Comparison of ENCODE assay signal across 8 cellular contexts in genomic region chr6:73516712-73517489, GRCh38. TPM values are rescaled to one million over a fixed set of nuclear protein-coding genes. Genes with fewer than 3 reads are reported as not detected.
DNase-seq lines count a peak whose midpoint lies in the region; ATAC-seq and TF ChIP-seq lines count a peak whose summit lies in the region.

No MANE protein-coding gene starts in this region.

- H2AFZ ChIP-seq in KMS-11 (ENCODE audit: low read depth) = no peak overlapping the region

- H3K27ac Mint-ChIP-seq in CD4-positive, alpha-beta memory T cell = peak overlapping the region; percentile 66 to 99 (median 90)
- H3K27ac Mint-ChIP-seq in brain = peak overlapping the region; percentile 44 to 96 (median 83)

- peaks cover 43% of the 10 kb centered on the region for H3K79me2 ChIP-seq in KMS-11 (ENCODE audit: insufficient read depth, low read depth)

- no peak overlapping the region for H3K4me3 ChIP-seq in CD4-positive, alpha-beta memory T cell (ENCODE audit: low read length in 2 of 2)
- H3K4me3 ChIP-seq in KMS-11 (IDR thresholded peaks at IDR 0.05; ENCODE audit: insufficient read depth, low read depth, low read length) = no peak overlapping the region
- no peak overlapping the region for H3K4me3 ChIP-seq in right cardiac atrium (ENCODE audit: low read length)

- ATAC-seq in right cardiac atrium (no peak), GM18909 (IDR thresholded peaks at IDR 0.05; ENCODE audit: poor library complexity, unreplicated experiment) (no peak)

- H3K4me2 ChIP-seq in KMS-11 = peak overlapping the region; percentile 66

- no peaks in the 10 kb centered on the region for H3K27me3 Mint-ChIP-seq in CD4-positive, alpha-beta memory T cell
- H3K27me3 Mint-ChIP-seq in brain = peaks cover 12% of the 10 kb centered on the region

- H3K27ac ChIP-seq in CD4-positive, alpha-beta memory T cell (ENCODE audit: low read depth, low read length) = peak overlapping the region; percentile 31
- peak overlapping the region; percentile 77 for H3K27ac ChIP-seq in KMS-11
- H3K27ac ChIP-seq in right cardiac atrium (ENCODE audit: low read length) = no peak overlapping the region

- POLR2A ChIA-PET in CD4-positive, alpha-beta memory T cell (lab: Charles Lee; ENCODE audit: partially characterized antibody) = interaction anchor here (0.6 to 13.1 kb wide), 11 partner anchors 8 to 136 kb away, joined by 3 to 316 read pairs (median 7); partner anchors contain the start of genes MTO1 and SLC17A5

- H4K20me1 ChIP-seq in KMS-11 (ENCODE audit: insufficient read depth) = no peaks in the 10 kb centered on the region; the same call in 1 of the 2 replicates

- peaks cover 39% of the 10 kb centered on the region for H3K36me3 ChIP-seq in CD4-positive, alpha-beta memory T cell (ENCODE audit: insufficient read depth, low read length)
- H3K36me3 ChIP-seq in KMS-11 (ENCODE audit: insufficient read depth) = peaks cover 30% of the 10 kb centered on the region

- CTCF ChIA-PET in CD4-positive, alpha-beta memory T cell (lab: Charles Lee; ENCODE audit: partially characterized antibody) = interaction anchor here (1.2 to 7.8 kb wide), 8 partner anchors 9 to 136 kb away, joined by 3 to 222 read pairs (median 4); partner anchors contain the start of genes MTO1 and SLC17A5

- DNase-seq in CD4-positive, alpha-beta memory T cell = peak in 4 of 5 donors; percentile 8 to 18 (median 14)
- DNase-seq in myocyte (ENCODE audit: low read depth) = peak; percentile 9
- DNase-seq in MV-4-11 (lab: John Stamatoyannopoulos, UW) = no peak
- DNase-seq in SHP77 treated with DMSO at 0.1 percent for 48 hours (lab: John Stamatoyannopoulos, UW) = no peak
- no peak for DNase-seq in right cardiac atrium

- intact Hi-C loops in CD4-positive, alpha-beta memory T cell (cut with micrococcal nuclease) = no loop called here
- intact Hi-C loops in right cardiac atrium (cut with DNase I) = loop anchor here in 3 of 4 donors (5.0 to 10.0 kb wide), 4 partner anchors 88 to 135 kb away; partner anchors contain the start of gene SLC17A5 (in 1 of the 3)

- peak overlapping the region in 7 of 8 donors; percentile 29 to 83 (median 50) for H3K4me3 Mint-ChIP-seq in CD4-positive, alpha-beta memory T cell
- H3K4me3 Mint-ChIP-seq in brain = peak overlapping the region; percentile 59 to 85 (median 72)

- H3K27me3 ChIP-seq in CD4-positive, alpha-beta memory T cell (ENCODE audit: insufficient read depth, low read length) = no peaks in the 10 kb centered on the region
- H3K27me3 ChIP-seq in KMS-11 (ENCODE audit: insufficient read depth, low read depth) = no peaks in the 10 kb centered on the region
- no peaks in the 10 kb centered on the region for H3K27me3 ChIP-seq in right cardiac atrium (ENCODE audit: control insufficient read depth, insufficient read depth)

- H3K9me3 ChIP-seq in CD4-positive, alpha-beta memory T cell (ENCODE audit: control insufficient read depth in 1 of 2, low read length in 2 of 2) = no peaks in the 10 kb centered on the region
- H3K9me3 ChIP-seq in right cardiac atrium (ENCODE audit: control insufficient read depth, low read length) = no peaks in the 10 kb centered on the region

- H3K9me3 Mint-ChIP-seq in CD4-positive, alpha-beta memory T cell = peaks cover 0 to 19% (median 0%) of the 10 kb centered on the region in 8 donors
- peaks cover 0 to 7% (median 0%) of the 10 kb centered on the region in 5 experiments for H3K9me3 Mint-ChIP-seq in brain

- peaks cover 53 to 76% of the 10 kb centered on the region in 2 donors for H3K36me3 Mint-ChIP-seq in CD4-positive, alpha-beta memory T cell
- peaks cover 70% of the 10 kb centered on the region for H3K36me3 Mint-ChIP-seq in brain

- H3K4me1 ChIP-seq in CD4-positive, alpha-beta memory T cell (ENCODE audit: insufficient read depth, low read length) = peaks cover 56% of the 10 kb centered on the region
- H3K4me1 ChIP-seq in KMS-11 (ENCODE audit: low read depth, poor library complexity, severe bottlenecking) (peaks cover 54% of the 10 kb centered on the region), right cardiac atrium (ENCODE audit: control insufficient read depth, insufficient read depth, low read length) (no peaks in the 10 kb centered on the region)

- H3K4me1 Mint-ChIP-seq in CD4-positive, alpha-beta memory T cell = peaks cover 38 to 75% (median 51%) of the 10 kb centered on the region in 4 donors
- H3K4me1 Mint-ChIP-seq in brain = peaks cover 55% of the 10 kb centered on the region

- 66% methylated on average over 4 of the region's 4 CpGs for WGBS in right cardiac atrium

- H3K9ac ChIP-seq in KMS-11 = peak overlapping the region; percentile 60

- TF ChIP-seq CTCF in KMS-11 (conservative IDR thresholded peaks at IDR 0.05; ENCODE audit: low read depth, low read length) (no peak), brain (conservative IDR thresholded peaks at IDR 0.05) (no peak)

RNA-seq across cellular contexts. Expression of gene EEF1A1, which starts 3.9 kb away (rescaled TPM):
- over 10,000 TPM; 15,632 to 16,691 TPM for total RNA-seq in CD4-positive, alpha-beta memory T cell
- over 10,000 TPM; 10,358 to 12,185 TPM for polyA plus RNA-seq in CD4-positive, alpha-beta memory T cell
- polyA plus RNA-seq in brain (ENCODE audit: insufficient read depth, low read depth, low replicate concordance) (8,632 TPM), right cardiac atrium (2,506 TPM)
- total RNA-seq in myocyte (10,850 and 11,113 TPM in 2 replicates), right cardiac atrium (1,000 to 10,000 TPM; 4,421 to 6,620 (median 4,841) TPM)
- 8,079 TPM for polyA plus RNA-seq in myocyte (2012)

RNA-seq across cellular contexts. Expression of gene MTO1, which starts 55.4 kb away (rescaled TPM):
- total RNA-seq in CD4-positive, alpha-beta memory T cell = 10 to 100 TPM; 98.9 to 99.8 TPM
- 10 to 100 TPM; 31.7 to 40.9 TPM for polyA plus RNA-seq in CD4-positive, alpha-beta memory T cell
- 14.1 TPM for polyA plus RNA-seq in brain (ENCODE audit: insufficient read depth, low read depth, low replicate concordance)
- total RNA-seq in myocyte = 19.8 and 26.0 TPM in 2 replicates
- 16.1 TPM for polyA plus RNA-seq in myocyte (2012)
- 10 to 100 TPM; 24.4 to 35.1 (median 30.5) TPM for total RNA-seq in right cardiac atrium
- 16.5 TPM for polyA plus RNA-seq in right cardiac atrium

Comparison
In these comparisons a context has a peak if more than half of its experiments do, and no peak if none do; other contexts are left out.
1. DNase-seq: peak in CD4-positive, alpha-beta memory T cell (4 of 5) and myocyte (single experiment); none in MV-4-11 (single experiment), SHP77 treated with DMSO at 0.1 percent for 48 hours (single experiment) and right cardiac atrium (0 of 3).